Comparison of ENCODE assay signal across 9 cellular contexts in genomic region chr21:45256912-45257672, GRCh38. TPM values are rescaled to one million over a fixed set of nuclear protein-coding genes. Genes with fewer than 3 reads are reported as not detected.
A peak's percentile ranks its signal among the peaks of the same experiment; 100 is the strongest.
DNase-seq lines count a peak whose midpoint lies in the region; ATAC-seq and TF ChIP-seq lines count a peak whose summit lies in the region.
"Had no signal": no experiment of that assay in that cellular context is flagged by ENCODE, and none has a peak within 500 bp of the region (broad histone marks: within the 10 kb centered on the region; RNA-seq: fewer than 3 reads in every experiment).

No MANE protein-coding gene starts in this region.

- H3K27ac ChIP-seq in DND-41 (ENCODE audit: low read length) = no peak overlapping the region
- no peak overlapping the region for H3K27ac ChIP-seq in RWPE2 (ENCODE audit: poor library complexity, severe bottlenecking)

- H3K36me3 ChIP-seq in DND-41 (ENCODE audit: insufficient read depth, low read length) (no peaks in the 10 kb centered on the region), RWPE2 (ENCODE audit: low read depth) (no peaks in the 10 kb centered on the region)

- no peak overlapping the region for H3K4me3 ChIP-seq in DND-41 (ENCODE audit: low read depth in 1 of 2, low read length in 2 of 2)
- no peak overlapping the region for H3K4me3 ChIP-seq in RWPE2 (ENCODE audit: severe bottlenecking)

- H3K27me3 ChIP-seq in DND-41 (ENCODE audit: insufficient read depth, low read length, poor library complexity) (no peaks in the 10 kb centered on the region), RWPE2 (ENCODE audit: insufficient read depth, poor library complexity, severe bottlenecking) (peaks cover 9% of the 10 kb centered on the region)

- DNase-seq in DND-41 (peak; percentile 36), RWPE2 (ENCODE audit: low spot score) (peak; percentile 44), NCI-H1694 (lab: John Stamatoyannopoulos, UW) (no peak)
- peak in 2 of 3 experiments; percentile 17 to 19 for DNase-seq in effector memory CD8-positive, alpha-beta T cell
- DNase-seq in naive thymus-derived CD8-positive, alpha-beta T cell = peak in 2 of 10 donors; percentile 8 to 17
- DNase-seq: NCI-H526 treated with DMSO at 0.1 percent for 48 hours had no signal

- peaks cover 17 to 19% of the 10 kb centered on the region in 2 donors for H3K4me1 Mint-ChIP-seq in effector memory CD8-positive, alpha-beta T cell (ENCODE audit: low read depth in 2 of 2)
- peaks cover 4 to 25% (median 15%) of the 10 kb centered on the region in 4 donors for H3K4me1 Mint-ChIP-seq in naive thymus-derived CD8-positive, alpha-beta T cell

- H3K79me2 ChIP-seq in DND-41 (ENCODE audit: insufficient read depth, low read length) = no peaks in the 10 kb centered on the region

- H3K9ac ChIP-seq in DND-41 (ENCODE audit: low read depth, low read length) = no peak overlapping the region

- no peaks in the 10 kb centered on the region; the same call in none of the 2 replicates for H4K20me1 ChIP-seq in DND-41 (ENCODE audit: insufficient read depth, low read length)

- ATAC-seq in DND-41 (ENCODE audit: insufficient read depth, low read depth) (peak; percentile 75), RWPE2 (ENCODE audit: low read depth) (no peak), GM18858 (IDR thresholded peaks at IDR 0.05; ENCODE audit: unreplicated experiment) (no peak), HG03097 (IDR thresholded peaks at IDR 0.05; ENCODE audit: low FRiP score, unreplicated experiment) (no peak), GM18870 (IDR thresholded peaks at IDR 0.05; ENCODE audit: unreplicated experiment) (no peak)
- peak; percentile 64 for ATAC-seq in effector memory CD8-positive, alpha-beta T cell (replicated peaks)
- peak; percentile 54 to 66 for ATAC-seq in naive thymus-derived CD8-positive, alpha-beta T cell

- H3K27me3 Mint-ChIP-seq in effector memory CD8-positive, alpha-beta T cell = peaks cover 9 to 13% of the 10 kb centered on the region in 2 donors
- H3K27me3 Mint-ChIP-seq in naive thymus-derived CD8-positive, alpha-beta T cell = peaks cover 2 to 13% (median 8%) of the 10 kb centered on the region in 5 donors

- peak overlapping the region; percentile 27 to 53 for H3K4me3 Mint-ChIP-seq in effector memory CD8-positive, alpha-beta T cell
- peak overlapping the region in 7 of 10 donors; percentile 6 to 64 (median 42) for H3K4me3 Mint-ChIP-seq in naive thymus-derived CD8-positive, alpha-beta T cell

- POLR2A ChIA-PET in naive thymus-derived CD8-positive, alpha-beta T cell (lab: Charles Lee) = no interaction called here

- TF ChIP-seq CTCF in DND-41 (IDR thresholded peaks at IDR 0.05; ENCODE audit: borderline replicate concordance, extremely low read depth, low read length, poor library complexity, severe bottlenecking) (no peak), RWPE2 (IDR thresholded peaks at IDR 0.05; ENCODE audit: poor library complexity, severe bottlenecking) (no peak)

- no peaks in the 10 kb centered on the region for H3K9me3 Mint-ChIP-seq in effector memory CD8-positive, alpha-beta T cell
- H3K9me3 Mint-ChIP-seq in naive thymus-derived CD8-positive, alpha-beta T cell = no peaks in the 10 kb centered on the region

- H3K4me2 ChIP-seq in DND-41 (ENCODE audit: insufficient read depth, low read length) = no peak overlapping the region

- H3K9me3 ChIP-seq in DND-41 (ENCODE audit: insufficient read depth, low read length, severe bottlenecking) (no peaks in the 10 kb centered on the region), RWPE2 (ENCODE audit: severe bottlenecking) (no peaks in the 10 kb centered on the region)

- no peak overlapping the region for H2AFZ ChIP-seq in DND-41 (ENCODE audit: low read depth, low read length)

- no peaks in the 10 kb centered on the region for H3K36me3 Mint-ChIP-seq in effector memory CD8-positive, alpha-beta T cell (ENCODE audit: insufficient read depth)
- no peaks in the 10 kb centered on the region for H3K36me3 Mint-ChIP-seq in naive thymus-derived CD8-positive, alpha-beta T cell

- peak overlapping the region; percentile 28 to 70 for H3K27ac Mint-ChIP-seq in effector memory CD8-positive, alpha-beta T cell
- H3K27ac Mint-ChIP-seq in naive thymus-derived CD8-positive, alpha-beta T cell = peak overlapping the region in 2 of 10 donors; percentile 28 to 58

- H3K4me1 ChIP-seq in DND-41 (ENCODE audit: insufficient read depth, low read length) = no peaks in the 10 kb centered on the region
- no peaks in the 10 kb centered on the region for H3K4me1 ChIP-seq in RWPE2 (ENCODE audit: insufficient read depth, poor library complexity, severe bottlenecking)

RNA-seq across cellular contexts. Expression of gene POFUT2, which starts 30.6 kb away (rescaled TPM):
- total RNA-seq in naive thymus-derived CD8-positive, alpha-beta T cell = 10 to 100 TPM; 37.4 to 44.7 TPM
- 1 to 10 TPM; 2.7 to 5.5 (median 3.5) TPM for polyA plus RNA-seq in naive thymus-derived CD8-positive, alpha-beta T cell

Comparison
In these comparisons a context has a peak if more than half of its experiments do, and no peak if none do; other contexts are left out.
1. ATAC-seq: peak in DND-41 (single experiment), effector memory CD8-positive, alpha-beta T cell (single experiment) and naive thymus-derived CD8-positive, alpha-beta T cell (2 of 2); none in RWPE2 (single experiment), GM18858 (single experiment), HG03097 (single experiment) and GM18870 (single experiment).